ENCODE assay signal across 15 cellular contexts in the genomic region with DNA sequence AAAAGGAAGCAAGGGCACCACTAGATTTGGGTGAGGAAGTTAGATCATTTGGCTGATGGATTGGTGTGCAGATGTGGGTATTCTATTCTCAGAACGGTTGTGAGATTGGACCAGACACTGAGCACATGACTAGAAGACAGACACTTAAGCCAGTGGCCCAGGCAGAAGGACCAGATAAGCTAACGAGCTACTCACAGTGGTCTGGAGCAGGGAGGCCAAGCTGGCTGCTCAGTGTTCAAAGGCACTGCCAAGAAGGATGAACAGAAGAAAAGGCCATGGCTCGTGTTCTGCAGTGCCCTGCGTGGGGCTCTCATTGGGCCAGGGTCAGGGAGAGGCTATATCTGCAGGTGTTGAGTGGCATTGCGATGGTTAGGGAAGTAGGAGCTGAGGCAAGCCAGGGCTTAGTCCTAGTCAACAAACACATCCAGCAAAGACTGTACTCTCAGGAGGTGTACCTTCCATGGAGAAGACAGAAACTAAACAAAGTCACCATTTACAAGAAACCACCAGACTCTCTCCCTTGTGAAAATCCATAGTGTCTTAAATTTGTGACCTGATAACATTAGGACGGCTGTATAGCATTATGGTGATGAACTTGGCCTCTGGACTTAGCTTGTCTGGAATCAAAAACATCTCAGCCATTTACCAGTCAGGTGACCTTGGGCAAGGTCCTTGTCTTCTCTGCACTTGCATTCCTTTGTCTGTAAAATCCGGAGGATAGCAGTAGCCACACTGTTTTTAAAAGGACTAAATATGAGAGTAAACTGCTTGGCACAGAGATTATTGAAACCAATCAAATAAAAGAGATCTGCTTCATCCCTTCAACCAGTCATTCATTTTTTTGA.
"Had no signal": no experiment of that assay in that cellular context is flagged by ENCODE, and none has a peak within 500 bp of the region (broad histone marks: within the 10 kb centered on the region; RNA-seq: fewer than 3 reads in every experiment).

No MANE protein-coding gene starts in this region.

- H3K9me3 ChIP-seq: colonic mucosa, lower lobe of right lung, psoas muscle, sigmoid colon had no signal

- H3K4me3 ChIP-seq: colonic mucosa, lower lobe of right lung, psoas muscle, sigmoid colon had no signal

- DNase-seq: colonic mucosa; dermis blood vessel endothelial cell; foreskin keratinocyte; islet precursor cell; lower lobe of right lung; mesendoderm; naive thymus-derived CD4-positive, alpha-beta T cell; nephron progenitor cell; psoas muscle; retina; sigmoid colon; small intestine; stimulated activated CD4-positive, alpha-beta T cell treated with anti-CD3 and anti-CD28 coated beads, Interleukin-2, amount 100 ng/mL, for 48 hours; stimulated activated naive CD4-positive, alpha-beta T cell treated with Interleukin-2 at 50 U/mL for 16 hours had no signal

- H3K4me1 ChIP-seq: colonic mucosa, foreskin keratinocyte, lower lobe of right lung, psoas muscle, sigmoid colon had no signal

- H3K27me3 ChIP-seq: colonic mucosa, sigmoid colon had no signal

- ATAC-seq: foreskin keratinocyte; left lobe of liver; naive thymus-derived CD4-positive, alpha-beta T cell; psoas muscle had no signal

- H3K36me3 ChIP-seq: colonic mucosa, lower lobe of right lung, sigmoid colon had no signal

- H3K27ac ChIP-seq: colonic mucosa, foreskin keratinocyte, lower lobe of right lung, psoas muscle, sigmoid colon had no signal
